Comparison of ENCODE assay signal across 10 cellular contexts in genomic region chr4:10160280-10160856, GRCh38. TPM values are rescaled to one million over a fixed set of nuclear protein-coding genes. Genes with fewer than 3 reads are reported as not detected.
DNase-seq lines count a peak whose midpoint lies in the region; ATAC-seq and TF ChIP-seq lines count a peak whose summit lies in the region.
"Had no signal": no experiment of that assay in that cellular context is flagged by ENCODE, and none has a peak within 500 bp of the region (broad histone marks: within the 10 kb centered on the region; RNA-seq: fewer than 3 reads in every experiment).

No MANE protein-coding gene starts in this region.

- ATAC-seq in psoas muscle, result peak in 3 of 4 donors; percentile 47 to 66 (median 54)
- ATAC-seq in activated T-cell treated with anti-CD3 and anti-CD28 coated beads, Interleukin-2, amount 50 U/mL, for 4 hours, result no peak

- H4K20me1 ChIP-seq in OCI-LY3 (ENCODE audit: insufficient read depth, low read length), result no peaks in the 10 kb centered on the region

- no peaks in the 10 kb centered on the region for H3K4me1 ChIP-seq in OCI-LY3 (ENCODE audit: low read length)
- no peaks in the 10 kb centered on the region for H3K4me1 ChIP-seq in psoas muscle

- H3K27ac ChIP-seq in OCI-LY3 (ENCODE audit: low read length) (no peak overlapping the region), psoas muscle (no peak overlapping the region)

- H3K27me3 ChIP-seq in OCI-LY3 (ENCODE audit: low read depth, low read length), result peaks cover 42% of the 10 kb centered on the region
- no peaks in the 10 kb centered on the region for H3K27me3 ChIP-seq in psoas muscle (ENCODE audit: insufficient read depth in 3 of 3, low read length in 2 of 3)

- H3K4me3 ChIP-seq in OCI-LY3 (ENCODE audit: low read length) (no peak overlapping the region), psoas muscle (no peak overlapping the region)

- H3K9me3 ChIP-seq in OCI-LY3 (ENCODE audit: insufficient read depth, low read length) (no peaks in the 10 kb centered on the region), psoas muscle (no peaks in the 10 kb centered on the region)

- no peaks in the 10 kb centered on the region for H3K79me2 ChIP-seq in OCI-LY3 (ENCODE audit: low read length)

- intact Hi-C loops in psoas muscle (cut with DNase I), result loop anchor here (5.0 to 10.0 kb wide), 3 partner anchors 242 to 377 kb away; no protein-coding TSS in a partner anchor

- no peak overlapping the region for H2AFZ ChIP-seq in OCI-LY3 (ENCODE audit: low read depth, low read length)

- H3K4me3 Mint-ChIP-seq in activated T-cell treated with anti-CD3 and anti-CD28 coated beads, Interleukin-2, amount 50 U/mL, for 4 hours, result no peak overlapping the region
- H3K4me3 Mint-ChIP-seq: B cell had no signal

- H3K36me3 Mint-ChIP-seq in activated T-cell treated with anti-CD3 and anti-CD28 coated beads, Interleukin-2, amount 50 U/mL, for 4 hours (ENCODE audit: insufficient read depth), result no peaks in the 10 kb centered on the region

- WGBS in psoas muscle, 3 donors, result 33 to 46% (median 38%) methylated on average over 7 of the region's 7 CpGs

- no peaks in the 10 kb centered on the region for H3K27me3 Mint-ChIP-seq in activated T-cell treated with anti-CD3 and anti-CD28 coated beads, Interleukin-2, amount 50 U/mL, for 4 hours (ENCODE audit: low read depth)

- H3K4me2 ChIP-seq in OCI-LY3 (ENCODE audit: low read length), result no peak overlapping the region

- peaks cover 37% of the 10 kb centered on the region for H3K4me1 Mint-ChIP-seq in activated T-cell treated with anti-CD3 and anti-CD28 coated beads, Interleukin-2, amount 50 U/mL, for 4 hours (ENCODE audit: low read depth)

- no peaks in the 10 kb centered on the region for H3K9me3 Mint-ChIP-seq in activated T-cell treated with anti-CD3 and anti-CD28 coated beads, Interleukin-2, amount 50 U/mL, for 4 hours

- H3K9ac ChIP-seq in OCI-LY3 (ENCODE audit: low read length), result no peak overlapping the region

- peak; percentile 49 for TF ChIP-seq CTCF in OCI-LY3 (IDR thresholded peaks at IDR 0.05; ENCODE audit: low read depth, low read length)
- TF ChIP-seq CTCF in psoas muscle (IDR thresholded peaks at IDR 0.05), result peak; percentile 40

- no peaks in the 10 kb centered on the region for H3K36me3 ChIP-seq in OCI-LY3 (replicated peaks; ENCODE audit: low read depth, low read length)
- H3K36me3 ChIP-seq in psoas muscle (ENCODE audit: insufficient read depth in 1 of 2, low read depth in 1 of 2), result no peaks in the 10 kb centered on the region

- peak; percentile 15 for DNase-seq in NCI-H82 (lab: John Stamatoyannopoulos, UW)
- no peak for DNase-seq in NCI-H82 treated with DMSO at 0.1 percent for 48 hours (lab: John Stamatoyannopoulos, UW; ENCODE audit: unreplicated experiment)
- DNase-seq in fibroblast of gingiva (ENCODE audit: low read depth), result peak; percentile 14
- DNase-seq in psoas muscle, result no peak
- DNase-seq in activated T-cell treated with anti-CD3 and anti-CD28 coated beads, Interleukin-2, amount 50 U/mL, for 4 hours, result no peak
- no peak for DNase-seq in activated CD4-positive, CD25-positive, alpha-beta regulatory T cell (lab: John Stamatoyannopoulos, UW)
- DNase-seq in activated T-cell treated with anti-CD3 and anti-CD28 coated beads, Interleukin-2, amount 50 U/mL, for 48 hours, result no peak
- DNase-seq: NCI-H1417 treated with DMSO at 0.1 percent for 48 hours had no signal

RNA-seq across cellular contexts. Expression of gene WDR1, which starts 43.8 kb away (rescaled TPM):
- 100 to 1,000 TPM in 3 of 4 donors, 10 to 100 TPM in 1; 86.3 to 146 (median 118) TPM for total RNA-seq in psoas muscle
- polyA plus RNA-seq in psoas muscle, result 100 to 1,000 TPM in 1 of 3 donors, 10 to 100 TPM in 2; 55.6 to 273 (median 79.1) TPM
- total RNA-seq in activated T-cell treated with anti-CD3 and anti-CD28 coated beads, Interleukin-2, amount 50 U/mL, for 4 hours, result 100 to 1,000 TPM; 291 to 356 (median 334) TPM

Comparison
In these comparisons a context has a peak if more than half of its experiments do, and no peak if none do; other contexts are left out.
1. DNase-seq: peak in NCI-H82 (single experiment) and fibroblast of gingiva (single experiment); none in NCI-H82 treated with DMSO at 0.1 percent for 48 hours (single experiment), psoas muscle (0 of 2), activated T-cell treated with anti-CD3 and anti-CD28 coated beads, Interleukin-2, amount 50 U/mL, for 4 hours (single experiment), activated CD4-positive, CD25-positive, alpha-beta regulatory T cell (0 of 4) and activated T-cell treated with anti-CD3 and anti-CD28 coated beads, Interleukin-2, amount 50 U/mL, for 48 hours (0 of 2).
2. ATAC-seq: peak in psoas muscle (3 of 4); none in activated T-cell treated with anti-CD3 and anti-CD28 coated beads, Interleukin-2, amount 50 U/mL, for 4 hours (0 of 2).